ENCODE assay signal across 11 cellular contexts in the genomic region with DNA sequence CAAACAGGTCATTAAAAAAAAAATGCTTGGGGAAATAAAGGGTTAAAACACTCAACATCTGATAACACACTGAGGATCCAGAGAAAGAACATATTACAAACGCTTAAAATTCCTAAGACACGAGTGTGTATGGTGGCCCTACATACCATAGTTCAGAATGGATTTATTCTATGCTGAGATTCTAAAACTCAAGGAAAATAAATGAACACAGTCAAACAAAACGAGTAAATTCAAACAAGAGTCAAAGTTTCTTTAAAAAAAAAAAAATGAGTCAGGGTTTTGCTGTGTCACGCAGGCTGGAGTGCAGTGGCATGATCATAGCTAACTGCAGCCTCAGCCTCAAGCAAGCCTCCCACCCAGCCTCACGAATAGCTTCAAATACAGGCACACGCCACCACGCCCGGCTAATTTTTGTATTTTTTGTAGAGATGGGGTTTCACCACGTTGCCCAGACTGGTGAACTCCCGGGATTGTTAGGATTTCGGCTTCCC. TPM values are rescaled to one million over a fixed set of nuclear protein-coding genes. Genes with fewer than 3 reads are reported as not detected.
DNase-seq lines count a peak whose midpoint lies in the region; ATAC-seq and TF ChIP-seq lines count a peak whose summit lies in the region.
"Had no signal": no experiment of that assay in that cellular context is flagged by ENCODE, and none has a peak within 500 bp of the region (broad histone marks: within the 10 kb centered on the region; RNA-seq: fewer than 3 reads in every experiment).

No MANE protein-coding gene starts in this region.

- no peak overlapping the region for H2AK5ac ChIP-seq in mesendoderm (ENCODE audit: low read length)

- TF ChIP-seq CTCF in left ventricle myocardium inferior (IDR thresholded peaks at IDR 0.05; ENCODE audit: borderline replicate concordance): no peak
- no peak for TF ChIP-seq CTCF in heart right ventricle (IDR thresholded peaks at IDR 0.05)
- TF ChIP-seq CTCF in choroid plexus epithelial cell (conservative IDR thresholded peaks at IDR 0.05; ENCODE audit: low read depth, low read length): no peak

- no peak overlapping the region for H4K8ac ChIP-seq in mesendoderm (ENCODE audit: low read depth, low read length)

- H3K4me2 ChIP-seq in mesendoderm (ENCODE audit: low read length): no peak overlapping the region

- peaks cover 17% of the 10 kb centered on the region for H3K79me1 ChIP-seq in mesendoderm (ENCODE audit: low read length)

- no peak overlapping the region for H3K56ac ChIP-seq in mesendoderm (ENCODE audit: low read length)

- H3K27ac ChIP-seq in left ventricle myocardium inferior (replicated peaks) (peak overlapping the region; percentile 8), heart right ventricle (peak overlapping the region in 3 of 10 donors; percentile 9 to 27 (median 15)), mesendoderm (ENCODE audit: low read depth, low read length) (no peak overlapping the region), aorta (ENCODE audit: low read depth in 1 of 2, low read length in 2 of 2) (no peak overlapping the region)

- H3K18ac ChIP-seq in mesendoderm (ENCODE audit: low read length): no peak overlapping the region

- H3K9ac ChIP-seq in mesendoderm (ENCODE audit: low read length): no peak overlapping the region

- peaks cover 27% of the 10 kb centered on the region for H3K36me3 ChIP-seq in left ventricle myocardium inferior
- peaks cover 0 to 67% (median 23%) of the 10 kb centered on the region in 9 donors for H3K36me3 ChIP-seq in heart right ventricle
- peaks cover 6% of the 10 kb centered on the region for H3K36me3 ChIP-seq in mesendoderm (ENCODE audit: control insufficient read depth, insufficient read depth, low read length)
- no peaks in the 10 kb centered on the region for H3K36me3 ChIP-seq in aorta (ENCODE audit: control insufficient read depth in 1 of 2, insufficient read depth in 2 of 2, low read length in 1 of 2)

- H3K4me1 ChIP-seq in left ventricle myocardium inferior: peaks cover 36% of the 10 kb centered on the region
- peaks cover 0 to 40% (median 20%) of the 10 kb centered on the region in 9 donors for H3K4me1 ChIP-seq in heart right ventricle
- no peaks in the 10 kb centered on the region for H3K4me1 ChIP-seq in mesendoderm (ENCODE audit: control insufficient read depth, low read depth, low read length)
- H3K4me1 ChIP-seq in aorta (ENCODE audit: control insufficient read depth in 1 of 2, insufficient read depth in 2 of 2, low read length in 2 of 2): peaks cover 0 to 4% of the 10 kb centered on the region in 2 donors

- intact Hi-C loops in left ventricle myocardium inferior (cut with micrococcal nuclease) (no loop called here), heart right ventricle (cut with DNase I) (loop anchor here in 2 of 10 donors (5.0 to 10.0 kb wide), 2 partner anchors 36 to 64 kb away; a partner anchor contains a TSS), aorta (cut with DNase I) (no loop called here)

- no peak overlapping the region for H2BK15ac ChIP-seq in mesendoderm (replicated peaks; ENCODE audit: low read depth)

- H3K4ac ChIP-seq in mesendoderm (ENCODE audit: low read depth, low read length): no peak overlapping the region

- no peak overlapping the region for H3K4me3 ChIP-seq in left ventricle myocardium inferior
- H3K4me3 ChIP-seq in heart right ventricle: no peak overlapping the region
- H3K4me3 ChIP-seq in choroid plexus epithelial cell (ENCODE audit: low read depth, low read length): no peak overlapping the region
- H3K4me3 ChIP-seq in mesendoderm (ENCODE audit: low read length): no peak overlapping the region
- no peak overlapping the region for H3K4me3 ChIP-seq in aorta (ENCODE audit: low read length in 2 of 2)

- H3K27me3 ChIP-seq in left ventricle myocardium inferior (ENCODE audit: low read depth) (no peaks in the 10 kb centered on the region), heart right ventricle (no peaks in the 10 kb centered on the region), mesendoderm (ENCODE audit: insufficient read depth, low read length, poor library complexity) (no peaks in the 10 kb centered on the region), aorta (ENCODE audit: control insufficient read depth in 1 of 2, insufficient read depth in 2 of 2, low read length in 1 of 2) (no peaks in the 10 kb centered on the region)

- no peak overlapping the region for H2BK5ac ChIP-seq in mesendoderm (ENCODE audit: low read length)

- H4K5ac ChIP-seq in mesendoderm (ENCODE audit: low read length): no peak overlapping the region

- ATAC-seq in heart right ventricle (no peak), aorta (ENCODE audit: low FRiP score) (peak; percentile 41), GM18519 (IDR thresholded peaks at IDR 0.05; ENCODE audit: low FRiP score, unreplicated experiment) (no peak)

- H3K23ac ChIP-seq in mesendoderm (ENCODE audit: low read length): no peak overlapping the region

- H2BK120ac ChIP-seq in mesendoderm (ENCODE audit: low read depth, low read length): no peak overlapping the region

- H3K9me3 ChIP-seq in left ventricle myocardium inferior (replicated peaks): no peaks in the 10 kb centered on the region
- no peaks in the 10 kb centered on the region for H3K9me3 ChIP-seq in heart right ventricle
- no peaks in the 10 kb centered on the region for H3K9me3 ChIP-seq in aorta (ENCODE audit: control insufficient read depth, low read length)

- WGBS in heart right ventricle, 2 donors: 65 to 75% methylated on average over 11 of the region's 11 CpGs
- no CpG with 5 or more reads among the region's 11 CpGs for WGBS in mesendoderm (ENCODE audit: extremely low coverage, insufficient coverage, low lambda C conversion rate)
- WGBS in aorta, 2 donors: 36 to 48% methylated on average over 11 of the region's 11 CpGs

- DNase-seq in left ventricle myocardium inferior: no peak
- no peak for DNase-seq in heart right ventricle
- peak; percentile 75 for DNase-seq in choroid plexus epithelial cell (ENCODE audit: low read depth)
- peak; percentile 71 for DNase-seq in mesendoderm
- no peak for DNase-seq in aorta
- no peak for DNase-seq in NCI-H345 (lab: John Stamatoyannopoulos, UW)
- DNase-seq in activated gamma-delta T cell treated with Interleukin-2 at 50 U/mL for 16 hours: no peak
- DNase-seq: AML-193, left cardiac atrium, NCI-H524 had no signal

- H3K79me2 ChIP-seq in mesendoderm (ENCODE audit: control insufficient read depth, insufficient read depth, low read length): peaks cover 43% of the 10 kb centered on the region

RNA-seq across cellular contexts. Expression of a gene that starts 17.4 kb away (rescaled TPM):
- total RNA-seq in left ventricle myocardium inferior: 37.5 TPM
- 10 to 100 TPM; 30.4 to 47.5 (median 37.9) TPM for total RNA-seq in heart right ventricle
- polyA plus RNA-seq in heart right ventricle: 10 to 100 TPM; 22.2 to 29.4 TPM
- polyA plus RNA-seq in mesendoderm (2013, experiment 1 of 2): 39.1 TPM
- polyA plus RNA-seq in mesendoderm (2013, experiment 2 of 2): 39.0 TPM
- total RNA-seq in aorta: 10 to 100 TPM; 55.3 to 63.8 TPM
- 10 to 100 TPM; 33.5 to 40.9 TPM for polyA plus RNA-seq in aorta

RNA-seq across cellular contexts. Expression of a gene that starts 38.6 kb away (rescaled TPM):
- 569 TPM for total RNA-seq in left ventricle myocardium inferior
- total RNA-seq in heart right ventricle: 100 to 1,000 TPM; 600 to 791 (median 620) TPM
- polyA plus RNA-seq in heart right ventricle: 100 to 1,000 TPM; 478 to 505 TPM
- polyA plus RNA-seq in mesendoderm (2013, experiment 1 of 2): 891 TPM
- 875 TPM for polyA plus RNA-seq in mesendoderm (2013, experiment 2 of 2)
- total RNA-seq in aorta: 100 to 1,000 TPM; 277 to 285 TPM
- polyA plus RNA-seq in aorta: 100 to 1,000 TPM; 174 to 220 TPM

RNA-seq across cellular contexts. Expression of a gene that starts 53.8 kb away (rescaled TPM):
- total RNA-seq in left ventricle myocardium inferior (150 TPM), heart right ventricle (100 to 1,000 TPM; 131 to 229 (median 179) TPM), aorta (100 to 1,000 TPM; 273 to 354 TPM)
- polyA plus RNA-seq in heart right ventricle (100 to 1,000 TPM; 101 to 120 TPM), aorta (100 to 1,000 TPM in 1 of 2 donors, 10 to 100 TPM in 1; 62.6 to 130 TPM)
- polyA plus RNA-seq in mesendoderm (2013, experiment 1 of 2): 35.2 TPM
- polyA plus RNA-seq in mesendoderm (2013, experiment 2 of 2): 36.4 TPM

Comparison
In these comparisons a context has a peak if more than half of its experiments do, and no peak if none do; other contexts are left out.
1. DNase-seq: peak in choroid plexus epithelial cell (single experiment) and mesendoderm (single experiment); none in left ventricle myocardium inferior (single experiment), heart right ventricle (0 of 2), aorta (0 of 2), NCI-H345 (single experiment) and activated gamma-delta T cell treated with Interleukin-2 at 50 U/mL for 16 hours (single experiment).